In the genomic region with DNA sequence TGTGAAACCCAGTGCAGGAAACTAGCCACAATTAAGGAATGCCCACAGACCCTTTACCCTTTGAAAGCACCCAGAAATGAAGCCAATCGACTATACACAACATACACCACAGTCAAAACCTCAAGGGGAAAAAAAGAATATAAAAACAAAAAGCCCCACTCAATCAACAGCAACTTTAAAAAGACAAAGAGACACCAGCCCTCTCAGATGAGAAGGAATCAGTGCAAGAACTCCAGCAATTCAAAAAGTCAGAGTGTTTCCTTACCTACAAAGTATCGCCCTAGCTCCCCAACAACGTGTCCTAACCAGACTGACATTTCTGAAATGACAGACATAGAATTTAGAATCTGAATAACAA, we compare ENCODE assay signal across 14 cellular contexts.
"Had no signal": no experiment of that assay in that cellular context is flagged by ENCODE, and none has a peak within 500 bp of the region (broad histone marks: within the 10 kb centered on the region; RNA-seq: fewer than 3 reads in every experiment).

No MANE protein-coding gene starts in this region.

- H3K27me3 ChIP-seq: ascending aorta, tibial nerve, uterus had no signal

- H3K27ac ChIP-seq: ascending aorta, esophagus muscularis mucosa, psoas muscle, tibial nerve, uterus had no signal

- ATAC-seq: activated CD4-positive, CD25-positive, alpha-beta regulatory T cell treated with anti-CD3 and anti-CD28 coated beads, Interleukin-2, amount 50 U/mL, for 24 hours; activated T-cell treated with anti-CD3 and anti-CD28 coated beads, Interleukin-2, amount 50 U/mL, for 4 hours; psoas muscle had no signal

- FAIRE-seq: small intestine had no signal

- H3K9me3 ChIP-seq: ascending aorta, uterus had no signal

- H3K4me3 ChIP-seq: ascending aorta, esophagus muscularis mucosa, psoas muscle, tibial nerve, uterus had no signal

- DNase-seq: activated naive CD4-positive, alpha-beta T cell treated with anti-CD3 and anti-CD28 coated beads, Interleukin-2, amount 10 ng/mL, durations not matched to agents 7 days and 5 days; activated naive CD8-positive, alpha-beta T cell treated with anti-CD3 and anti-CD28 coated beads, Interleukin-2, amount 50 U/mL, for 24 hours; activated T-cell treated with anti-CD3 and anti-CD28 coated beads, Interleukin-2, amount 50 U/mL, for 4 hours; effector memory CD4-positive, alpha-beta T cell; stimulated activated CD4-positive, alpha-beta T cell treated with anti-CD3 and anti-CD28 coated beads, Interleukin-15, amount 100 ng/mL, for 24 hours; stimulated activated CD4-positive, alpha-beta T cell treated with anti-CD3 and anti-CD28 coated beads, Interleukin-2, amount 100 ng/mL, for 48 hours; T1000; uterus had no signal

- H3K4me1 ChIP-seq: ascending aorta, esophagus muscularis mucosa, psoas muscle, tibial nerve, uterus had no signal

- H3K36me3 ChIP-seq: ascending aorta, esophagus muscularis mucosa, tibial nerve, uterus had no signal
